Comparison of ENCODE assay signal across 8 cellular contexts in the genomic region with DNA sequence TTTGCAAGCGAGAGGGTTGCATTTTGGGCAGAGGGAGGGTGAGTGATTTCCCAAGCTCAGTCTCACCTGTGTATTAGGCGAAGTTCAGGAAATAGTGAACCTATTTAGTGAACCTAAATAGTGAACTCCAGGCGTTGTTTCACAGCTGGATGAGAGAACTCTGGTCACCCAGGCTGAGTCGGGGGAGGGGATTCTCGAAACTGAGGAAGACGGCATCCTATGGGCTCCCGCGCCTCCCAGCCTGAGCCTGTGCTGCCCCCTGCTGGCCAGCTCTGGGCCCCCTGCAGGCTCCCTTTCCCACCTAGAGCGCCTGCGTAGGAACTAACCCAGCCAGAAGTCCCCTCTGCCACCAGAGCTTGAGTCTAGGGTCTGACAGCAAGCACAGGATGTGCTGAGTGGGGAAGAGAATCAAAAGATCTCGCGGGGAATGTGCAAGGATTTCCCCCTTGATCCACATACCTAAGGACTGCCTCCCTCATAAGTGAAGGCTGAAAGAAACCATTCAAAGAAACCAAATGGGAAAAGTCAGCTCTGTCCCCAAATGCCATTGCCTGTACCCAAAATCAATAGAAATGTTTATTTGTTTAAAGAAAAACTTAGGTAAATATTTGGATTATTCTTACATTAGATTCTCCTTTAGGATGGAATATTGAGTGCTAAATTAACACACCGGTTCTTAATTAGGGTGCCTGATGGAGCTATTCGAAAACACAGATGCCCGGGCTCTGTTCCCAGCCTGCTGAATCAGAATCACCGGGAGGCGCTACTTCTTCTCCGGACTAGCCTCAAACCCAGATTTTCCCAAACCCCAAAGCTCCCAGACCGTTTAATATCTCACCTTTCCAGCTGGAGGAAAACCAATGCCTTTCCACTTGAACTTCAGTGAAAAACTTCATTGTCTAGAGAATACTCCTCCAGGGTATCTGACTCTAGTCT. TPM values are rescaled to one million over a fixed set of nuclear protein-coding genes. Genes with fewer than 3 reads are reported as not detected.
DNase-seq lines count a peak whose midpoint lies in the region; ATAC-seq and TF ChIP-seq lines count a peak whose summit lies in the region.

No MANE protein-coding gene starts in this region.

- no peaks in the 10 kb centered on the region for H3K9me3 Mint-ChIP-seq in activated CD4-positive, alpha-beta T cell treated with anti-CD3 and anti-CD28 coated beads, Interleukin-2, amount 10 ng/mL, durations not matched to agents 24 days and 14 days

- H3K4me3 ChIP-seq in coronary artery = no peak overlapping the region
- H3K4me3 ChIP-seq in lower lobe of right lung = no peak overlapping the region

- peaks cover 10% of the 10 kb centered on the region for H3K4me1 Mint-ChIP-seq in activated CD4-positive, alpha-beta T cell treated with anti-CD3 and anti-CD28 coated beads, Interleukin-2, amount 10 ng/mL, durations not matched to agents 24 days and 14 days

- peaks cover 9% of the 10 kb centered on the region for H3K4me1 ChIP-seq in lower lobe of right lung

- no peaks in the 10 kb centered on the region for H3K9me3 ChIP-seq in lower lobe of right lung

- peaks cover 4% of the 10 kb centered on the region for H3K27me3 Mint-ChIP-seq in activated CD4-positive, alpha-beta T cell treated with anti-CD3 and anti-CD28 coated beads, Interleukin-2, amount 10 ng/mL, durations not matched to agents 24 days and 14 days

- H3K4me3 Mint-ChIP-seq in activated CD4-positive, alpha-beta T cell treated with anti-CD3 and anti-CD28 coated beads, Interleukin-2, amount 10 ng/mL, durations not matched to agents 24 days and 14 days = peak overlapping the region; percentile 41

- peak; percentile 29 for TF ChIP-seq CTCF in GM12801 (IDR thresholded peaks at IDR 0.05; ENCODE audit: extremely low read depth, insufficient read length)
- peak; percentile 79 for TF ChIP-seq CTCF in coronary artery (IDR thresholded peaks at IDR 0.05)
- TF ChIP-seq CTCF in lower lobe of right lung (IDR thresholded peaks at IDR 0.05) = peak; percentile 98

- no peaks in the 10 kb centered on the region for H3K36me3 ChIP-seq in lower lobe of right lung

- no peaks in the 10 kb centered on the region for H3K36me3 Mint-ChIP-seq in activated CD4-positive, alpha-beta T cell treated with anti-CD3 and anti-CD28 coated beads, Interleukin-2, amount 10 ng/mL, durations not matched to agents 24 days and 14 days (ENCODE audit: low read depth)

- intact Hi-C loops in activated CD4-positive, alpha-beta T cell treated with anti-CD3 and anti-CD28 coated beads, Interleukin-2, amount 10 ng/mL, durations not matched to agents 24 days and 14 days (cut with micrococcal nuclease) = loop anchor here (1.0 to 5.0 kb wide), 3 partner anchors 46 to 351 kb away; no protein-coding TSS in a partner anchor
- intact Hi-C loops in lower lobe of right lung (cut with DNase I) = no loop called here

- ATAC-seq in HG02970 (IDR thresholded peaks at IDR 0.05; ENCODE audit: low FRiP score, unreplicated experiment) (peak; percentile 47), lower lobe of right lung (peak; percentile 96 to 97), GM21528 (IDR thresholded peaks at IDR 0.05; ENCODE audit: low FRiP score, unreplicated experiment) (no peak)

- no peak overlapping the region for H3K27ac Mint-ChIP-seq in activated CD4-positive, alpha-beta T cell treated with anti-CD3 and anti-CD28 coated beads, Interleukin-2, amount 10 ng/mL, durations not matched to agents 24 days and 14 days

- DNase-seq in NCI-H345 treated with DMSO at 0.1 percent for 48 hours (lab: John Stamatoyannopoulos, UW; ENCODE audit: unreplicated experiment) = peak; percentile 20
- DNase-seq in activated CD4-positive, alpha-beta T cell treated with anti-CD3 and anti-CD28 coated beads, Interleukin-2, amount 10 ng/mL, durations not matched to agents 24 days and 14 days = peak; percentile 93
- DNase-seq in coronary artery (ENCODE audit: low spot score) = no peak
- DNase-seq in lower lobe of right lung = peak; percentile 83
- peak; percentile 66 for DNase-seq in stimulated activated CD8-positive, alpha-beta memory T cell treated with anti-CD3 and anti-CD28 coated beads, Interleukin-15, amount 100 ng/mL, for 1 hour (ENCODE audit: low read depth)

- H3K27ac ChIP-seq in coronary artery (no peak overlapping the region), lower lobe of right lung (no peak overlapping the region)

- peaks cover 12% of the 10 kb centered on the region for H3K27me3 ChIP-seq in lower lobe of right lung (ENCODE audit: low read depth)

RNA-seq across cellular contexts. Expression of a gene that starts 14.8 kb away (rescaled TPM):
- not detected in 2 replicates for total RNA-seq in activated CD4-positive, alpha-beta T cell treated with anti-CD3 and anti-CD28 coated beads, Interleukin-2, amount 10 ng/mL, durations not matched to agents 24 days and 14 days
- total RNA-seq in lower lobe of right lung = 6.7 TPM

RNA-seq across cellular contexts. Expression of a gene that starts 34.3 kb away (rescaled TPM):
- total RNA-seq in activated CD4-positive, alpha-beta T cell treated with anti-CD3 and anti-CD28 coated beads, Interleukin-2, amount 10 ng/mL, durations not matched to agents 24 days and 14 days = not detected in 2 replicates
- total RNA-seq in lower lobe of right lung = not detected

Comparison
In these comparisons a context has a peak if more than half of its experiments do, and no peak if none do; other contexts are left out.
1. CTCF ChIP-seq: peak in every context shown above with its lines; median percentile 98 in lower lobe of right lung; 79 in coronary artery; 29 in GM12801.